Comparison of ENCODE assay signal across 8 cellular contexts in the genomic region with DNA sequence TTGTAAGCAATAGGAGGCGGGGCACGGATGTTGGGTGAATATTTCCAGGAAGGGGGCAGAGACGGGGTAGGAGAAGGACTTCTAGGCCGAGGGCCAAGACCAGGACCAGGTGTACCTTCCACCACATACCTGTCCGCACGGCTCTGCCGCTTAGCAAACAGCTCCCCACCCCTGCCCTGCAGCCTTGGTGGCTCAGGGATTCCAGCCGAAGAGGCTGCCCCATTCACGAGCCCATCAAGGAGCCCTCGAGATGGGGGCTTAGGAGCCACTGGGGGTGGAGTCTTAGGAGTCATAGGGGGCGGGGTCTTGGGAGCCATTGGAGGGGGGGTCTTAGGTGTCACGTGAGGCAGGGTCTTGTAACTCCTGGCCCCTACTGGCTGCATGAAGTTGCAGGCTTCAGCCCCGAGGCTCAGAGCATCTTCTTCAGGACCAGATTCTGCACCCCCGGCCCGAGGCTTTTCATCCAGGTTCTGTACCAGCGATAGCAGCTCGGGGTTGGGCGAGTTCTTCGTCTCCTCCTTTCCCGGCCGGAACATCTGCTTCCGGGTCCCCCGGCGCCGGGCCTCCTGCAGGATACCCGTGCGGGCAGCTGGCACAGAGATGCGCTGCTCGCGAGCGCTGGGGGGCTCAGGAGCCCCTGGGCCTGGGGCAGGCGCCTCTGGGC. TPM values are rescaled to one million over a fixed set of nuclear protein-coding genes. Genes with fewer than 3 reads are reported as not detected.
DNase-seq lines count a peak whose midpoint lies in the region; ATAC-seq and TF ChIP-seq lines count a peak whose summit lies in the region.

No MANE protein-coding gene starts in this region.

- peak overlapping the region; percentile 81 for H3K4me3 ChIP-seq in adipocyte (ENCODE audit: low read length)
- peak overlapping the region; percentile 67 for H3K4me3 ChIP-seq in trophoblast cell (ENCODE audit: low read depth, low read length)

- no peak overlapping the region for H3K4ac ChIP-seq in trophoblast cell (ENCODE audit: low read depth, low read length)

- no peak for TF ChIP-seq CTCF in CD14-positive monocyte (IDR thresholded peaks at IDR 0.05)

- H3K36me3 Mint-ChIP-seq in CD14-positive monocyte: no peaks in the 10 kb centered on the region

- H2AK5ac ChIP-seq in trophoblast cell (ENCODE audit: low read length): no peak overlapping the region

- H3K27ac Mint-ChIP-seq in CD14-positive monocyte: peak overlapping the region in 1 of 7 donors; percentile 40

- H3K4me1 Mint-ChIP-seq in CD14-positive monocyte: peaks cover 60% of the 10 kb centered on the region

- no peaks in the 10 kb centered on the region for H3K9me3 Mint-ChIP-seq in CD14-positive monocyte

- H3K9me3 ChIP-seq in adipocyte (ENCODE audit: control insufficient read depth, low read length) (no peaks in the 10 kb centered on the region), trophoblast cell (ENCODE audit: insufficient read depth, low read depth, low read length) (no peaks in the 10 kb centered on the region)

- WGBS in trophoblast cell (ENCODE audit: extremely low coverage, insufficient coverage, insufficient read length): no CpG with 5 or more reads among the region's 32 CpGs

- no peak overlapping the region for H3K23ac ChIP-seq in trophoblast cell (ENCODE audit: low read length)

- H3K4me1 ChIP-seq in adipocyte (ENCODE audit: control insufficient read depth, insufficient read depth, low read length) (peaks cover 4% of the 10 kb centered on the region), trophoblast cell (ENCODE audit: control insufficient read depth in 1 of 2, insufficient read depth in 2 of 2, low read length in 2 of 2) (peaks cover 19 to 28% of the 10 kb centered on the region in 2 experiments)

- DNase-seq in CD14-positive monocyte (ENCODE audit: low spot score) (no peak), NCI-H1105 treated with DMSO at 0.1 percent for 48 hours (lab: John Stamatoyannopoulos, UW) (peak; percentile 73), adipocyte (ENCODE audit: low read depth) (no peak), left ventricle myocardium superior (peak; percentile 77), trophoblast cell (peak; percentile 44 to 66), SKM-1 treated with dmso at 0.1 percent for 144 hours (lab: John Stamatoyannopoulos, UW; ENCODE audit: unreplicated experiment) (no peak), COLO829 (ENCODE audit: low spot score) (no peak)

- no peak overlapping the region for H3K27ac ChIP-seq in trophoblast cell (ENCODE audit: low read depth, low read length)

- peak overlapping the region; percentile 76 to 88 for H3K4me3 Mint-ChIP-seq in CD14-positive monocyte

- ATAC-seq in left ventricle myocardium superior: peak; percentile 8
- no peak for ATAC-seq in HG02981 (IDR thresholded peaks at IDR 0.05; ENCODE audit: unreplicated experiment)

- intact Hi-C loops in CD14-positive monocyte (cut with micrococcal nuclease) (no loop called here), left ventricle myocardium superior (cut with micrococcal nuclease) (no loop called here)

- no peaks in the 10 kb centered on the region for H3K27me3 ChIP-seq in adipocyte (replicated peaks; ENCODE audit: control insufficient read depth, insufficient read depth, low read length)
- no peaks in the 10 kb centered on the region for H3K27me3 ChIP-seq in trophoblast cell (ENCODE audit: insufficient read depth, low read length)

- H3K9ac ChIP-seq in adipocyte (ENCODE audit: low read length): peak overlapping the region; percentile 83
- H3K9ac ChIP-seq in trophoblast cell (ENCODE audit: low read length): no peak overlapping the region

- no peak overlapping the region for H2BK5ac ChIP-seq in trophoblast cell (ENCODE audit: low read depth, low read length, poor library complexity)

- H4K91ac ChIP-seq in trophoblast cell (ENCODE audit: low read depth, low read length): peak overlapping the region; percentile 50

- H3K79me2 ChIP-seq in trophoblast cell (ENCODE audit: control insufficient read depth, insufficient read depth, low read length, poor library complexity): no peaks in the 10 kb centered on the region

- H2BK12ac ChIP-seq in trophoblast cell (ENCODE audit: low read length): peak overlapping the region; percentile 50

- H2BK120ac ChIP-seq in trophoblast cell (ENCODE audit: insufficient read depth, low read length, poor library complexity): peak overlapping the region; percentile 61

- peak overlapping the region; percentile 59 for H3K18ac ChIP-seq in trophoblast cell (ENCODE audit: low read length)

- H4K12ac ChIP-seq in trophoblast cell (ENCODE audit: low read depth, low read length): peak overlapping the region; percentile 84

- peak overlapping the region; percentile 79 for H3K4me2 ChIP-seq in trophoblast cell (ENCODE audit: low read length)

- H3K36me3 ChIP-seq in adipocyte (ENCODE audit: control insufficient read depth, insufficient read depth, low read length, severe bottlenecking) (no peaks in the 10 kb centered on the region), trophoblast cell (ENCODE audit: control insufficient read depth in 1 of 2, insufficient read depth in 2 of 2, low read length in 2 of 2) (no peaks in the 10 kb centered on the region)

- H3K27me3 Mint-ChIP-seq in CD14-positive monocyte (ENCODE audit: low read depth in 3 of 3): peaks cover 0 to 6% (median 5%) of the 10 kb centered on the region in 3 donors

- H3K14ac ChIP-seq in trophoblast cell (ENCODE audit: low read length): peak overlapping the region; percentile 56

- H3K79me1 ChIP-seq in trophoblast cell (ENCODE audit: low read length): peaks cover 9% of the 10 kb centered on the region

- H4K8ac ChIP-seq in trophoblast cell (ENCODE audit: low read depth, low read length): peak overlapping the region; percentile 78

- H2AFZ ChIP-seq in trophoblast cell (ENCODE audit: insufficient read depth, low read length, poor library complexity): peak overlapping the region; percentile 76

RNA-seq across cellular contexts. Expression of a gene that starts 6.1 kb away (rescaled TPM):
- polyA plus RNA-seq in CD14-positive monocyte: not detected
- total RNA-seq in left ventricle myocardium superior: 0.32 TPM
- polyA plus RNA-seq in trophoblast cell (2013): 16.9 and 17.4 TPM in 2 replicates

RNA-seq across cellular contexts. Expression of a gene that starts 8.5 kb away (rescaled TPM):
- polyA plus RNA-seq in CD14-positive monocyte: not detected
- total RNA-seq in left ventricle myocardium superior: 237 TPM
- 0.03 TPM in 2 replicates for polyA plus RNA-seq in trophoblast cell (2013)

RNA-seq across cellular contexts. Expression of a gene that starts 50.6 kb away (rescaled TPM):
- polyA plus RNA-seq in CD14-positive monocyte: under 1 TPM; 0.23 to 0.44 TPM
- 3.2 TPM for total RNA-seq in left ventricle myocardium superior
- polyA plus RNA-seq in trophoblast cell (2013): 2.8 and 3.1 TPM in 2 replicates

RNA-seq across cellular contexts. Expression of a gene that starts 56.2 kb away (rescaled TPM):
- polyA plus RNA-seq in CD14-positive monocyte: under 1 TPM; 0.28 to 0.55 TPM
- 22.4 TPM for total RNA-seq in left ventricle myocardium superior
- 7.0 and 7.8 TPM in 2 replicates for polyA plus RNA-seq in trophoblast cell (2013)

Comparison
In these comparisons a context has a peak if more than half of its experiments do, and no peak if none do; other contexts are left out.
1. DNase-seq: peak in NCI-H1105 treated with DMSO at 0.1 percent for 48 hours (single experiment), left ventricle myocardium superior (single experiment) and trophoblast cell (2 of 2); none in CD14-positive monocyte (single experiment), adipocyte (single experiment), SKM-1 treated with dmso at 0.1 percent for 144 hours (single experiment) and COLO829 (single experiment).